13 cellular contexts compared by ENCODE assay signal in the genomic region with DNA sequence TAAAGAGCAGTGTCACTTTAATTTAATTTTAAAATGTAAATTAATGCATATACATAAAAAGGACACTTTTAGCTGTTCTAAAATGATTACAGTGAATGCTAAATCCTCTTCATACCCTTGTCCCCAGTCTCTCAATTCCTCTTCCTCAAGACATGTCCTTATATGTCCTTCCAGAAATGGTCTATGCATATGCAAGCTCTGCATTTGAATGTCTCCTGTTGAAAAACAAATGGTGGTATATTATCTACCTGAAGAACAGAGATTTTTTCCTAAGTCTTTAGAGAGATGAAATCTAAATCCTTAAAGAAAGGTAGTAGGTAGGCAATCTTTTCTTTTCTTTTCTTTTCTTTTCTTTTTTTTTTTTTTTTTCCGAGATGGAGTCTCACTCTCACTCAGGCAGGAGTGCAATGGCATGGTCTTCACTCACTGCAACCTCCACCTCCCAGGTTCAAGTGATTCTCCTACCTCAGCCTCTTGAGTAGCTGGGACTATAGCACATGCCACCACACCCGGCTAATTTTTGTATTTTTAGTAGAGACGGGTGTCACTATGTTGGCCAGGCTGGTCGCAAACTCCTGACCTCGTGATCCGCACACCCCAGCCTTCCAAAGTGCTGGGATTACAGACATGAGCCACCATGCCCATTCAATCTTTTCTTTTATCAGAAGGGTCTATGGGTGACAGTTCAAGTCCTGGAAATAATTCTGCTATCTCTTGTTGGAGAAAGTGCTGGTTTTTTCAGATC.
A peak's percentile ranks its signal among the peaks of the same experiment; 100 is the strongest.
DNase-seq lines count a peak whose midpoint lies in the region; ATAC-seq, FAIRE-seq and TF ChIP-seq lines count a peak whose summit lies in the region.
"Had no signal": no experiment of that assay in that cellular context is flagged by ENCODE, and none has a peak within 500 bp of the region (broad histone marks: within the 10 kb centered on the region; RNA-seq: fewer than 3 reads in every experiment).

No MANE protein-coding gene starts in this region.

- H3K27me3 ChIP-seq in esophagus squamous epithelium (no peaks in the 10 kb centered on the region), vagina (no peaks in the 10 kb centered on the region)
- H3K27me3 ChIP-seq: adrenal gland, MG63 had no signal

- no peaks in the 10 kb centered on the region for H3K9me3 ChIP-seq in esophagus squamous epithelium
- no peaks in the 10 kb centered on the region for H3K9me3 ChIP-seq in vagina
- H3K9me3 ChIP-seq: adrenal gland, MG63, thoracic aorta had no signal

- H3K36me3 Mint-ChIP-seq in activated naive CD4-positive, alpha-beta T cell treated with anti-CD3 and anti-CD28 coated beads, Interleukin-2, amount 50 U/mL, for 24 hours: peaks cover 25% of the 10 kb centered on the region

- TF ChIP-seq CTCF in RWPE1 (conservative IDR thresholded peaks at IDR 0.05; ENCODE audit: low read depth) (no peak), esophagus squamous epithelium (IDR thresholded peaks at IDR 0.05) (no peak), vagina (IDR thresholded peaks at IDR 0.05) (no peak)

- H3K4me3 ChIP-seq in esophagus squamous epithelium (no peak overlapping the region), vagina (no peak overlapping the region)
- H3K4me3 ChIP-seq: adrenal gland, MG63, thoracic aorta had no signal

- 64 to 82% methylated on average over 6 of the region's 6 CpGs for WGBS in esophagus squamous epithelium, 2 donors

- TF ChIP-seq POLR2A in esophagus squamous epithelium (IDR thresholded peaks at IDR 0.05) (no peak), vagina (IDR thresholded peaks at IDR 0.05) (no peak)

- peak overlapping the region; percentile 62 for H3K27ac ChIP-seq in RWPE1
- peak overlapping the region; percentile 71 to 84 (median 82) for H3K27ac ChIP-seq in esophagus squamous epithelium
- peak overlapping the region; percentile 46 for H3K27ac ChIP-seq in vagina
- H3K27ac ChIP-seq: adrenal gland had no signal

- intact Hi-C loops in esophagus squamous epithelium (cut with DNase I): no loop called here
- intact Hi-C loops in vagina (cut with DNase I): no loop called here

- H3K36me3 ChIP-seq in esophagus squamous epithelium (peaks cover 0 to 9% (median 0%) of the 10 kb centered on the region in 3 donors), vagina (no peaks in the 10 kb centered on the region)
- H3K36me3 ChIP-seq: adrenal gland, MG63, thoracic aorta had no signal

- peaks cover 91% of the 10 kb centered on the region for H3K4me1 Mint-ChIP-seq in activated naive CD4-positive, alpha-beta T cell treated with anti-CD3 and anti-CD28 coated beads, Interleukin-2, amount 50 U/mL, for 24 hours

- DNase-seq in activated naive CD4-positive, alpha-beta T cell treated with anti-CD3 and anti-CD28 coated beads, Interleukin-2, amount 50 U/mL, for 16 hours: no peak
- DNase-seq in RWPE1 (ENCODE audit: low spot score): no peak
- DNase-seq in esophagus squamous epithelium (lab: John Stamatoyannopoulos, UW): no peak
- no peak for DNase-seq in vagina (ENCODE audit: extremely low spot score in 2 of 2)
- DNase-seq in RCC 7860 (ENCODE audit: low spot score): no peak
- DNase-seq in NK-92 (lab: John Stamatoyannopoulos, UW; ENCODE audit: unreplicated experiment): no peak
- DNase-seq: activated CD4-positive, CD25-positive, alpha-beta regulatory T cell treated with anti-CD3 and anti-CD28 coated beads, Interleukin-2, amount 50 U/mL, for 72 hours; adrenal gland; MG63; NCI-H510A had no signal

- no peak for FAIRE-seq in RCC 7860 (lab: Jason Lieb, UNC)

- no peaks in the 10 kb centered on the region for H3K27me3 Mint-ChIP-seq in activated naive CD4-positive, alpha-beta T cell treated with anti-CD3 and anti-CD28 coated beads, Interleukin-2, amount 50 U/mL, for 24 hours

- H3K9me3 Mint-ChIP-seq in activated naive CD4-positive, alpha-beta T cell treated with anti-CD3 and anti-CD28 coated beads, Interleukin-2, amount 50 U/mL, for 24 hours: peaks cover 8% of the 10 kb centered on the region

- no peak overlapping the region for H3K4me3 Mint-ChIP-seq in activated naive CD4-positive, alpha-beta T cell treated with anti-CD3 and anti-CD28 coated beads, Interleukin-2, amount 50 U/mL, for 24 hours

- peak overlapping the region; percentile 100 for H3K27ac Mint-ChIP-seq in activated naive CD4-positive, alpha-beta T cell treated with anti-CD3 and anti-CD28 coated beads, Interleukin-2, amount 50 U/mL, for 24 hours

- ATAC-seq in GM21717 (IDR thresholded peaks at IDR 0.05; ENCODE audit: unreplicated experiment): no peak

- POLR2A ChIA-PET in RWPE1 (lab: Yijun Ruan, JAX; ENCODE audit: low non-redundant PET): no interaction called here

- H3K4me1 ChIP-seq in esophagus squamous epithelium: peaks cover 42 to 87% (median 60%) of the 10 kb centered on the region in 3 donors
- peaks cover 43% of the 10 kb centered on the region for H3K4me1 ChIP-seq in vagina

- CTCF ChIA-PET in RWPE1 (lab: Yijun Ruan, JAX): interaction anchor here (0.6 to 1.3 kb wide), 3 partner anchors 21 to 234 kb away, joined by 3 to 5 read pairs (median 3); no protein-coding TSS in a partner anchor
